18 cellular contexts compared by ENCODE assay signal in genomic region chr3:4261411-4261810, GRCh38. TPM values are rescaled to one million over a fixed set of nuclear protein-coding genes. Genes with fewer than 3 reads are reported as not detected.
A peak's percentile ranks its signal among the peaks of the same experiment; 100 is the strongest.
DNase-seq lines count a peak whose midpoint lies in the region; TF ChIP-seq lines count a peak whose summit lies in the region.
"Had no signal": no experiment of that assay in that cellular context is flagged by ENCODE, and none has a peak within 500 bp of the region (broad histone marks: within the 10 kb centered on the region; RNA-seq: fewer than 3 reads in every experiment).

No MANE protein-coding gene starts in this region.

- H3K36me3 Mint-ChIP-seq in activated CD4-positive, alpha-beta memory T cell treated with anti-CD3 and anti-CD28 coated beads for 36 hours = no peaks in the 10 kb centered on the region
- H3K36me3 Mint-ChIP-seq: CD8-positive, alpha-beta memory T cell had no signal

- no peak overlapping the region for H3K4me3 Mint-ChIP-seq in activated CD4-positive, alpha-beta memory T cell treated with anti-CD3 and anti-CD28 coated beads for 36 hours
- H3K4me3 Mint-ChIP-seq: CD8-positive, alpha-beta memory T cell had no signal

- H3K27me3 ChIP-seq in WERI-Rb-1 (ENCODE audit: insufficient read depth, low read depth, severe bottlenecking) (no peaks in the 10 kb centered on the region), parathyroid adenoma (ENCODE audit: control insufficient read depth, insufficient read depth, low read length) (no peaks in the 10 kb centered on the region)

- H3K36me3 ChIP-seq in WERI-Rb-1 (no peaks in the 10 kb centered on the region), parathyroid adenoma (ENCODE audit: control insufficient read depth, insufficient read depth, low read length) (no peaks in the 10 kb centered on the region)
- H3K36me3 ChIP-seq: BLaER1, HAP-1 had no signal

- peaks cover 33% of the 10 kb centered on the region for H3K4me1 ChIP-seq in parathyroid adenoma
- H3K4me1 ChIP-seq: BLaER1, Caco-2, HAP-1 had no signal

- H3K27ac Mint-ChIP-seq in activated CD4-positive, alpha-beta memory T cell treated with anti-CD3 and anti-CD28 coated beads for 36 hours = no peak overlapping the region
- H3K27ac Mint-ChIP-seq: CD8-positive, alpha-beta memory T cell had no signal

- TF ChIP-seq CTCF in WERI-Rb-1 (IDR thresholded peaks at IDR 0.05; ENCODE audit: low read depth, low read length) (no peak), parathyroid adenoma (IDR thresholded peaks at IDR 0.05) (no peak)

- peaks cover 2% of the 10 kb centered on the region for H3K9me3 Mint-ChIP-seq in activated CD4-positive, alpha-beta memory T cell treated with anti-CD3 and anti-CD28 coated beads for 36 hours

- DNase-seq in DMS 273 (lab: John Stamatoyannopoulos, UW; ENCODE audit: unreplicated experiment) (peak; percentile 27), DMS 273 treated with DMSO at 0.1 percent for 48 hours (lab: John Stamatoyannopoulos, UW) (no peak), NCI-H524 treated with DMSO at 0.1 percent for 48 hours (lab: John Stamatoyannopoulos, UW) (peak; percentile 60), WERI-Rb-1 (peak; percentile 73), SHP77 treated with DMSO at 0.1 percent for 48 hours (lab: John Stamatoyannopoulos, UW) (no peak), NCI-H345 (lab: John Stamatoyannopoulos, UW) (no peak)
- DNase-seq in activated CD4-positive, alpha-beta memory T cell treated with anti-CD3 and anti-CD28 coated beads for 36 hours = no peak
- DNase-seq: Caco-2; CD8-positive, alpha-beta memory T cell; DMS153; DMS79 treated with DMSO at 0.1 percent for 48 hours; EL; GDM1 had no signal

- H3K27ac ChIP-seq in WERI-Rb-1 = peak overlapping the region; percentile 68
- peak overlapping the region; percentile 97 for H3K27ac ChIP-seq in parathyroid adenoma
- H3K27ac ChIP-seq: 22Rv1, BLaER1, HL-60 had no signal

- H3K4me2 ChIP-seq in parathyroid adenoma (ENCODE audit: low read length) = peak overlapping the region; percentile 47
- H3K4me2 ChIP-seq: BLaER1 had no signal

- H3K79me2 ChIP-seq in parathyroid adenoma = no peaks in the 10 kb centered on the region

- H3K9ac ChIP-seq in parathyroid adenoma = no peak overlapping the region
- H3K9ac ChIP-seq: BLaER1 had no signal

- H3K9me3 ChIP-seq in WERI-Rb-1 (ENCODE audit: severe bottlenecking) (peaks cover 6% of the 10 kb centered on the region), parathyroid adenoma (ENCODE audit: control insufficient read depth, low read length) (no peaks in the 10 kb centered on the region)
- H3K9me3 ChIP-seq: BLaER1, Caco-2, HAP-1 had no signal

- intact Hi-C loops in activated CD4-positive, alpha-beta memory T cell treated with anti-CD3 and anti-CD28 coated beads for 36 hours (cut with micrococcal nuclease) = no loop called here

- H3K4me1 Mint-ChIP-seq in activated CD4-positive, alpha-beta memory T cell treated with anti-CD3 and anti-CD28 coated beads for 36 hours (ENCODE audit: low read depth) = no peaks in the 10 kb centered on the region
- H3K4me1 Mint-ChIP-seq: CD8-positive, alpha-beta memory T cell had no signal

- CTCF ChIA-PET in activated CD4-positive, alpha-beta memory T cell treated with anti-CD3 and anti-CD28 coated beads for 36 hours (lab: Charles Lee) = no interaction called here

- H3K4me3 ChIP-seq in WERI-Rb-1 (ENCODE audit: low read depth, low read length) (no peak overlapping the region), parathyroid adenoma (ENCODE audit: low read depth, low read length) (no peak overlapping the region)
- H3K4me3 ChIP-seq: BLaER1, HAP-1 had no signal

- POLR2A ChIA-PET in activated CD4-positive, alpha-beta memory T cell treated with anti-CD3 and anti-CD28 coated beads for 36 hours (lab: Charles Lee) = no interaction called here

- peak overlapping the region; percentile 63 for H2AFZ ChIP-seq in parathyroid adenoma

- no peaks in the 10 kb centered on the region for H3K27me3 Mint-ChIP-seq in activated CD4-positive, alpha-beta memory T cell treated with anti-CD3 and anti-CD28 coated beads for 36 hours
- H3K27me3 Mint-ChIP-seq: CD8-positive, alpha-beta memory T cell had no signal

RNA-seq across cellular contexts. Expression of gene SETMAR, which starts 41.8 kb away (rescaled TPM):
- 10 to 100 TPM; 11.7 to 13.8 TPM for total RNA-seq in activated CD4-positive, alpha-beta memory T cell treated with anti-CD3 and anti-CD28 coated beads for 36 hours

Comparison
In these comparisons a context has a peak if more than half of its experiments do, and no peak if none do; other contexts are left out.
1. DNase-seq: peak in DMS 273 (single experiment), NCI-H524 treated with DMSO at 0.1 percent for 48 hours (single experiment) and WERI-Rb-1 (single experiment); none in DMS 273 treated with DMSO at 0.1 percent for 48 hours (single experiment), activated CD4-positive, alpha-beta memory T cell treated with anti-CD3 and anti-CD28 coated beads for 36 hours (single experiment), SHP77 treated with DMSO at 0.1 percent for 48 hours (single experiment) and NCI-H345 (single experiment).